In genomic region chr16:70250748-70251650, GRCh38 we compare ENCODE assay signal across 1 cellular context.
TF ChIP-seq lines count a peak whose summit lies in the region.

No MANE protein-coding gene starts in this region.

TF ChIP-seq in HepG2, 621 proteins besides CTCF, POLR2A, EP300 and RAD21 (continued from another document and continues in another):
- TF ChIP-seq ZUFSP (CRISPR knock-in tag; IDR thresholded peaks at IDR 0.05; ENCODE audit: borderline replicate concordance) (no peak), MTERF4 (CRISPR knock-in tag; IDR thresholded peaks at IDR 0.05) (peak; percentile 88), PAWR (CRISPR knock-in tag; IDR thresholded peaks at IDR 0.05; ENCODE audit: borderline replicate concordance) (no peak; the same call in 1 of the 2 replicates), GLI4 (CRISPR knock-in tag; IDR thresholded peaks at IDR 0.05; ENCODE audit: borderline replicate concordance) (peak; percentile 59), ZBTB1 (CRISPR knock-in tag; IDR thresholded peaks at IDR 0.05; ENCODE audit: borderline replicate concordance) (no peak), AFF4 (CRISPR knock-in tag; IDR thresholded peaks at IDR 0.05) (no peak), SMAD3 (CRISPR knock-in tag; IDR thresholded peaks at IDR 0.05) (no peak), RBAK (CRISPR knock-in tag; IDR thresholded peaks at IDR 0.05) (no peak), ZNF619 (CRISPR knock-in tag; IDR thresholded peaks at IDR 0.05) (no peak), ZNF136 (CRISPR knock-in tag; IDR thresholded peaks at IDR 0.05; ENCODE audit: low read depth) (0 out of 2 replicates have a peak, but pooled peaks have one; percentile 47), REPIN1 (CRISPR knock-in tag; IDR thresholded peaks at IDR 0.05; ENCODE audit: borderline replicate concordance, low read depth) (no peak), HHEX (CRISPR knock-in tag; IDR thresholded peaks at IDR 0.05) (no peak), SALL2 (CRISPR knock-in tag; IDR thresholded peaks at IDR 0.05) (peak; percentile 52; the same call in 1 of the 2 replicates), NFYC (CRISPR knock-in tag; IDR thresholded peaks at IDR 0.05) (no peak), SUZ12 (IDR thresholded peaks at IDR 0.05; ENCODE audit: low read depth, low read length) (no peak), FOXO1 (CRISPR knock-in tag; IDR thresholded peaks at IDR 0.05) (0 out of 2 replicates have a peak, but pooled peaks have one; percentile 58), GTF2F1 (IDR thresholded peaks at IDR 0.05; ENCODE audit: low read length) (no peak), BATF2 (CRISPR knock-in tag; IDR thresholded peaks at IDR 0.05) (no peak), MYPOP (CRISPR knock-in tag; IDR thresholded peaks at IDR 0.05) (peak; percentile 69; the same call in 1 of the 2 replicates), MXD1 (CRISPR knock-in tag; IDR thresholded peaks at IDR 0.05) (peak; percentile 61), ZNF260 (CRISPR knock-in tag; IDR thresholded peaks at IDR 0.05; ENCODE audit: borderline replicate concordance, low read depth) (0 out of 2 replicates have a peak, but pooled peaks have one; percentile 70), ZNF709 (CRISPR knock-in tag; IDR thresholded peaks at IDR 0.05) (peak; percentile 41; the same call in 1 of the 2 replicates), ZNF746 (CRISPR knock-in tag; IDR thresholded peaks at IDR 0.05) (peak; percentile 85; the same call in 1 of the 2 replicates), ZNF275 (CRISPR knock-in tag; IDR thresholded peaks at IDR 0.05; ENCODE audit: borderline replicate concordance) (no peak), ZBTB14 (CRISPR knock-in tag; IDR thresholded peaks at IDR 0.05) (peak; percentile 68; the same call in 1 of the 2 replicates), AGO2 (optimal IDR thresholded peaks at IDR 0.05; ENCODE audit: low read depth, low read length) (peak; percentile 21), ZNF484 (CRISPR knock-in tag; IDR thresholded peaks at IDR 0.05; ENCODE audit: borderline replicate concordance, low read depth) (peak; percentile 60; the same call in 1 of the 2 replicates), ZNF704 (CRISPR knock-in tag; IDR thresholded peaks at IDR 0.05; ENCODE audit: borderline replicate concordance) (peak; percentile 51; the same call in 1 of the 2 replicates), KLF15 (CRISPR knock-in tag; IDR thresholded peaks at IDR 0.05; ENCODE audit: borderline replicate concordance) (no peak), NFE2 (CRISPR knock-in tag; IDR thresholded peaks at IDR 0.05) (no peak), ATM (IDR thresholded peaks at IDR 0.05; ENCODE audit: borderline replicate concordance) (no peak), ZNF552 (CRISPR knock-in tag; IDR thresholded peaks at IDR 0.05; ENCODE audit: borderline replicate concordance) (no peak; the same call in 1 of the 2 replicates), ZNF264 (CRISPR knock-in tag; IDR thresholded peaks at IDR 0.05) (no peak; the same call in 1 of the 2 replicates), ZNF282 (IDR thresholded peaks at IDR 0.05; ENCODE audit: partially characterized antibody) (no peak), REXO4 (CRISPR knock-in tag; IDR thresholded peaks at IDR 0.05; ENCODE audit: borderline replicate concordance) (no peak), BCLAF1 (IDR thresholded peaks at IDR 0.05) (no peak), TEF (CRISPR knock-in tag; IDR thresholded peaks at IDR 0.05) (peak; percentile 76; the same call in 1 of the 2 replicates), U2AF1 (optimal IDR thresholded peaks at IDR 0.05; ENCODE audit: low read depth, low read length) (no peak), ARID4A (CRISPR knock-in tag; IDR thresholded peaks at IDR 0.05; ENCODE audit: borderline replicate concordance) (no peak; the same call in 1 of the 2 replicates)
